8 cellular contexts compared by ENCODE assay signal in the genomic region with DNA sequence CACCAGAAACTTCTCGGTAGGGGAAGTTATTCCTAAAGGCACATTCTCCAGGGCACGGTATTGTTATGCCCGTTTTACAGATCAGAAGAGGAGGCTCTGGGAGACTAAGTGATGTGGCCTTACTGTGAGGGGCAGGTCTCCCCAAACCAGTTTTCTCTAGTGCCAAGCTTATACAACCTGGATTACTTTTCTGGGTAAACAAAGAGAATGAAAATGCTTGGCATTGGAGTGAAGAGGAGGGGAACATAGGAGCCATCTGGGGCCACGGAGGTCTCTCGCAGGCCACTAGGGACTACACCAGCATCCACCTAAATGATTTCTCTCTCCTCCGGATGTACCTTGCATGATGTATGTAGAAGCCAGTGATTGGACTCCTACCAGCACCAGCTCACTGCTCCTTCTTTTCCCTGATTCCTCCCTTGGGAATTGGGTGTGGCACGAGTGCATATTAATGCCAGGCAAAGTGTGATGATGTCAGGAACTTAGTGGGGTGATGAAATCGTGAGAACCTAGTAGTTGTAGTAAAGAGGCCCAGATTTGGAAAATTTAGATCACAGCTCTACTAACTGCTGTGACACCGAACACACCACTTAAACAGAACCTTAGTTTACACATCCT. TPM values are rescaled to one million over a fixed set of nuclear protein-coding genes. Genes with fewer than 3 reads are reported as not detected.
A peak's percentile ranks its signal among the peaks of the same experiment; 100 is the strongest.
DNase-seq lines count a peak whose midpoint lies in the region; ATAC-seq and TF ChIP-seq lines count a peak whose summit lies in the region.

No MANE protein-coding gene starts in this region.

- peak overlapping the region; percentile 85 for H3K4me3 ChIP-seq in choroid plexus epithelial cell (ENCODE audit: low read depth, low read length)
- H3K4me3 ChIP-seq in muscle layer of duodenum (ENCODE audit: low read depth in 1 of 2, low read length in 2 of 2): peak overlapping the region; percentile 58 to 73

- H3K27ac ChIP-seq in muscle layer of duodenum (ENCODE audit: low read length): peak overlapping the region; percentile 50

- no peaks in the 10 kb centered on the region for H3K9me3 ChIP-seq in muscle layer of duodenum (ENCODE audit: control insufficient read depth in 1 of 2, low read length in 2 of 2)

- DNase-seq in NCI-H1092 treated with DMSO at 0.1 percent for 48 hours (lab: John Stamatoyannopoulos, UW) (peak; percentile 41), NCI-H1092 (lab: John Stamatoyannopoulos, UW) (no peak), NCI-H2171 (lab: John Stamatoyannopoulos, UW) (peak; percentile 59), choroid plexus epithelial cell (ENCODE audit: low read depth) (no peak), amniotic stem cell (lab: John Stamatoyannopoulos, UW) (no peak), mesenteric fat pad (ENCODE audit: low spot score) (no peak)

- no peak for ATAC-seq in GM21717 (IDR thresholded peaks at IDR 0.05; ENCODE audit: unreplicated experiment)

- no peak for TF ChIP-seq CTCF in choroid plexus epithelial cell (conservative IDR thresholded peaks at IDR 0.05; ENCODE audit: low read depth, low read length)

- H3K36me3 ChIP-seq in muscle layer of duodenum (ENCODE audit: control insufficient read depth in 1 of 2, insufficient read depth in 2 of 2, low read length in 2 of 2): no peaks in the 10 kb centered on the region

- peaks cover 0 to 13% of the 10 kb centered on the region in 2 donors for H3K4me1 ChIP-seq in muscle layer of duodenum (ENCODE audit: control insufficient read depth in 1 of 2, insufficient read depth in 2 of 2, low read length in 2 of 2)

- H3K27me3 ChIP-seq in muscle layer of duodenum (ENCODE audit: low read depth, low read length): no peaks in the 10 kb centered on the region

RNA-seq across cellular contexts. Expression of a gene that starts 0.7 kb away (rescaled TPM):
- 16.4 TPM for total RNA-seq in mesenteric fat pad

Comparison
In these comparisons a context has a peak if more than half of its experiments do, and no peak if none do; other contexts are left out.
1. DNase-seq: peak in NCI-H1092 treated with DMSO at 0.1 percent for 48 hours (single experiment) and NCI-H2171 (single experiment); none in NCI-H1092 (single experiment), choroid plexus epithelial cell (single experiment), amniotic stem cell (single experiment) and mesenteric fat pad (single experiment).